22 cellular contexts compared by ENCODE assay signal in the genomic region with DNA sequence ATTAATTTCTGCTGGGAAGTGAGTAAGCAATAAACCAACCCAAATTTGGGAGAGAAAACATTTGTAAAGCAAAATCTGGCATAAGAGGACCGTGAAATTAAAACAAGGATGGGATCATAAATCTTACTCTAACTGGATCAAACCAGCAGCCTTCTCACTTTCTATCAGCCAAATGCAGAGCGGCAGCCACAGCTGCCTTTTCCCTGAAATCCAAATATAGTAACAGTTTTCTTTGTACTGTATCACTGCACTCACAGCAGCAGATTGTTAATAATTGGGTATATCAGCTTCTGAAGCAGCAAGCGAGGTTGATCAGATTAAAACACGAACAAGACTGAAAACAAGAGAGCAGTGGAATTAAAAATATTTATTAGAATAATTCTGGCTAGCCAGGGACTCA.
DNase-seq lines count a peak whose midpoint lies in the region; ATAC-seq, FAIRE-seq and TF ChIP-seq lines count a peak whose summit lies in the region.
"Had no signal": no experiment of that assay in that cellular context is flagged by ENCODE, and none has a peak within 500 bp of the region (broad histone marks: within the 10 kb centered on the region; RNA-seq: fewer than 3 reads in every experiment).

No MANE protein-coding gene starts in this region.

- no peak overlapping the region for H3K4me3 Mint-ChIP-seq in stimulated activated naive B cell treated with anti-CD40 and anti-IgM and Interleukin-4, amounts not matched to agents 10 μg/mL and 1 μg/mL and 100 μg/mL, for 72 hours

- peak overlapping the region; percentile 88 for H3K4me2 ChIP-seq in smooth muscle cell

- H3K9me3 ChIP-seq in muscle layer of colon (ENCODE audit: low read length) (no peaks in the 10 kb centered on the region), smooth muscle cell (replicated peaks; ENCODE audit: low read depth) (no peaks in the 10 kb centered on the region)

- H3K4me3 ChIP-seq in muscle layer of colon (ENCODE audit: low read depth in 1 of 2, low read length in 2 of 2), result peak overlapping the region; percentile 1 to 56
- H3K4me3 ChIP-seq in smooth muscle cell, result peak overlapping the region; percentile 39
- H3K4me3 ChIP-seq: skin epidermis had no signal

- TF ChIP-seq CTCF in smooth muscle cell (IDR thresholded peaks at IDR 0.05; ENCODE audit: borderline replicate concordance, insufficient read depth, poor library complexity, severe bottlenecking), result no peak

- DNase-seq in NCI-H146 treated with DMSO at 0.1 percent for 48 hours (lab: John Stamatoyannopoulos, UW; ENCODE audit: unreplicated experiment), result peak; percentile 57
- peak; percentile 81 for DNase-seq in OCI-M1 (lab: John Stamatoyannopoulos, UW)
- no peak for DNase-seq in smooth muscle cell (lab: John Stamatoyannopoulos, UW; ENCODE audit: unreplicated experiment)
- DNase-seq in GM12891 (ENCODE audit: insufficient read length, low spot score), result no peak
- DNase-seq in stimulated activated naive B cell treated with anti-CD40 and anti-IgM and Interleukin-4, amounts not matched to agents 10 μg/mL and 1 μg/mL and 100 μg/mL, for 72 hours, result no peak
- DNase-seq in activated CD4-positive, alpha-beta T cell treated with anti-CD3 and anti-CD28 coated beads, Interleukin-2, amount 50 U/mL, for 4 hours, result no peak
- DNase-seq: activated CD8-positive, alpha-beta memory T cell treated with anti-CD3 and anti-CD28 coated beads for 24 hours; AML-193; COR-L47; dermis blood vessel endothelial cell; foreskin fibroblast; IMR-90; left colon; MM.1S; stimulated activated CD4-positive, alpha-beta T cell treated with anti-CD3 and anti-CD28 coated beads, Interleukin-4, amount 100 ng/mL, for 24 hours; T-helper 2 cell had no signal

- FAIRE-seq in GM12891 (lab: Jason Lieb, UNC), result no peak
- FAIRE-seq: bronchial epithelial cell had no signal

- H4K20me1 ChIP-seq in smooth muscle cell (ENCODE audit: low read depth), result no peaks in the 10 kb centered on the region

- H3K27me3 ChIP-seq in muscle layer of colon (ENCODE audit: control insufficient read depth in 1 of 2, insufficient read depth in 2 of 2, low read length in 2 of 2), result no peaks in the 10 kb centered on the region
- no peaks in the 10 kb centered on the region for H3K27me3 ChIP-seq in smooth muscle cell (ENCODE audit: low read depth)

- peaks cover 8 to 9% of the 10 kb centered on the region in 2 donors for H3K9me3 Mint-ChIP-seq in stimulated activated naive B cell treated with anti-CD40 and anti-IgM and Interleukin-4, amounts not matched to agents 10 μg/mL and 1 μg/mL and 100 μg/mL, for 72 hours

- no peaks in the 10 kb centered on the region for H3K36me3 ChIP-seq in muscle layer of colon (ENCODE audit: insufficient read depth, low read length)
- H3K36me3 ChIP-seq in smooth muscle cell (ENCODE audit: low read depth), result no peaks in the 10 kb centered on the region

- H3K27ac Mint-ChIP-seq in stimulated activated naive B cell treated with anti-CD40 and anti-IgM and Interleukin-4, amounts not matched to agents 10 μg/mL and 1 μg/mL and 100 μg/mL, for 72 hours, result no peak overlapping the region

- WGBS in smooth muscle cell (ENCODE audit: low lambda C conversion rate), result 13% methylated on average over 4 of the region's 4 CpGs

- no peaks in the 10 kb centered on the region for H3K27me3 Mint-ChIP-seq in stimulated activated naive B cell treated with anti-CD40 and anti-IgM and Interleukin-4, amounts not matched to agents 10 μg/mL and 1 μg/mL and 100 μg/mL, for 72 hours

- no peak for TF ChIP-seq POLR2A in GM12891 (IDR thresholded peaks at IDR 0.05; ENCODE audit: low read depth, low read length)

- H3K4me1 ChIP-seq in muscle layer of colon (ENCODE audit: insufficient read depth, low read length), result peaks cover 15% of the 10 kb centered on the region
- peaks cover 5% of the 10 kb centered on the region for H3K4me1 ChIP-seq in smooth muscle cell (ENCODE audit: low read depth)

- peak overlapping the region; percentile 29 for H3K9ac ChIP-seq in muscle layer of colon (ENCODE audit: low read length)
- peak overlapping the region; percentile 43 for H3K9ac ChIP-seq in smooth muscle cell (ENCODE audit: low read depth)

- no peaks in the 10 kb centered on the region for H3K36me3 Mint-ChIP-seq in stimulated activated naive B cell treated with anti-CD40 and anti-IgM and Interleukin-4, amounts not matched to agents 10 μg/mL and 1 μg/mL and 100 μg/mL, for 72 hours

- no peaks in the 10 kb centered on the region for H3K79me2 ChIP-seq in smooth muscle cell (ENCODE audit: low read depth)

- H3K27ac ChIP-seq in muscle layer of colon (ENCODE audit: low read depth, low read length) (peak overlapping the region; percentile 86), smooth muscle cell (ENCODE audit: low read depth) (peak overlapping the region; percentile 74)
- H3K27ac ChIP-seq: HL-60, skin epidermis had no signal

- H3F3A ChIP-seq in smooth muscle cell (ENCODE audit: low read depth), result peaks cover 17% of the 10 kb centered on the region

- H2AFZ ChIP-seq in smooth muscle cell (ENCODE audit: low read depth), result peak overlapping the region; percentile 75

- ATAC-seq in GM18519 (IDR thresholded peaks at IDR 0.05; ENCODE audit: low FRiP score, unreplicated experiment), result no peak
- ATAC-seq in stimulated activated naive B cell treated with anti-CD40 and anti-IgM and Interleukin-4, amounts not matched to agents 10 μg/mL and 1 μg/mL and 100 μg/mL, for 72 hours (replicated peaks), result no peak
- ATAC-seq: HCT116, left colon had no signal

- H3K4me1 Mint-ChIP-seq in stimulated activated naive B cell treated with anti-CD40 and anti-IgM and Interleukin-4, amounts not matched to agents 10 μg/mL and 1 μg/mL and 100 μg/mL, for 72 hours, result no peaks in the 10 kb centered on the region

TF ChIP-seq in GM12891, 5 proteins besides CTCF, POLR2A, EP300 and RAD21:
- no peak for TF ChIP-seq TAF1 (IDR thresholded peaks at IDR 0.05; ENCODE audit: low read depth, low read length)
- TF ChIP-seq PAX5 (IDR thresholded peaks at IDR 0.05; ENCODE audit: insufficient read depth, low read length, severe bottlenecking), result no peak
- TF ChIP-seq SPI1 (IDR thresholded peaks at IDR 0.05; ENCODE audit: low read depth, low read length), result no peak
- no peak for TF ChIP-seq POU2F2 (IDR thresholded peaks at IDR 0.05; ENCODE audit: low read depth, low read length)
- TF ChIP-seq POLR2AphosphoS5 (IDR thresholded peaks at IDR 0.05; ENCODE audit: low read depth, low read length), result no peak

Comparison
In these comparisons a context has a peak if more than half of its experiments do, and no peak if none do; other contexts are left out.
1. DNase-seq: peak in NCI-H146 treated with DMSO at 0.1 percent for 48 hours (single experiment) and OCI-M1 (single experiment); none in smooth muscle cell (single experiment), GM12891 (single experiment), stimulated activated naive B cell treated with anti-CD40 and anti-IgM and Interleukin-4, amounts not matched to agents 10 μg/mL and 1 μg/mL and 100 μg/mL, for 72 hours (single experiment) and activated CD4-positive, alpha-beta T cell treated with anti-CD3 and anti-CD28 coated beads, Interleukin-2, amount 50 U/mL, for 4 hours (0 of 2).